1 cellular context compared by ENCODE assay signal in the genomic region with DNA sequence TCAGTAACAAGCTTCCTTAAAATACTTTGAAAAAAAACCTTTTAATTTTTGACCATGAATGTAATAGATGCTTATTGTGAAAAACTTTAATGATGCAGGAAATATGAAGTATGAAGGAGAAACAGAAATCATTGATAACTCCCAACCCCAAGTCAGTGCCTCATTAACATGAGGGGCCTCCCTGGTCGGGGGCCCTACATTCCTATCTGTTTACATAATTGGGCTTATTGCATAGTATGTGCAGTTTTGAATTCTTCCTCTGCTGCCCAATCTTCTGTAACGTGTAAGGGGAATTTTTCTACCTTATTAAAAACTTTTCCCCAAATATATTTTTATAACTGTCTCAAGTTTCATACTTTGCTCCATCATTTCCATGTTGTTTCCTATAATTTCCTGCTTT.
TF ChIP-seq lines count a peak whose summit lies in the region.

No MANE protein-coding gene starts in this region.

TF ChIP-seq in WTC11, 78 proteins besides CTCF, POLR2A, EP300 and RAD21 (continued from another document):
- TF ChIP-seq, protein P1, sequence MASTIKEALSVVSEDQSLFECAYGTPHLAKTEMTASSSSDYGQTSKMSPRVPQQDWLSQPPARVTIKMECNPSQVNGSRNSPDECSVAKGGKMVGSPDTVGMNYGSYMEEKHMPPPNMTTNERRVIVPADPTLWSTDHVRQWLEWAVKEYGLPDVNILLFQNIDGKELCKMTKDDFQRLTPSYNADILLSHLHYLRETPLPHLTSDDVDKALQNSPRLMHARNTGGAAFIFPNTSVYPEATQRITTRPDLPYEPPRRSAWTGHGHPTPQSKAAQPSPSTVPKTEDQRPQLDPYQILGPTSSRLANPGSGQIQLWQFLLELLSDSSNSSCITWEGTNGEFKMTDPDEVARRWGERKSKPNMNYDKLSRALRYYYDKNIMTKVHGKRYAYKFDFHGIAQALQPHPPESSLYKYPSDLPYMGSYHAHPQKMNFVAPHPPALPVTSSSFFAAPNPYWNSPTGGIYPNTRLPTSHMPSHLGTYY (CRISPR knock-in tag; IDR thresholded peaks at IDR 0.05), result no peak
- no peak for TF ChIP-seq NFATC4 (CRISPR knock-in tag; IDR thresholded peaks at IDR 0.05)
